18 cellular contexts compared by ENCODE assay signal in genomic region chr4:3043272-3044020, GRCh38. TPM values are rescaled to one million over a fixed set of nuclear protein-coding genes. Genes with fewer than 3 reads are reported as not detected.
DNase-seq lines count a peak whose midpoint lies in the region; ATAC-seq, FAIRE-seq and TF ChIP-seq lines count a peak whose summit lies in the region.
"Had no signal": no experiment of that assay in that cellular context is flagged by ENCODE, and none has a peak within 500 bp of the region (broad histone marks: within the 10 kb centered on the region; RNA-seq: fewer than 3 reads in every experiment).

No MANE protein-coding gene starts in this region.

- in situ Hi-C loops in GM12878 (cut with MboI), result no loop called here

- H3K4me3 ChIP-seq in GM12878 (no peak overlapping the region), dorsolateral prefrontal cortex (peak overlapping the region in 1 of 59 donors; percentile 6)
- H3K4me3 ChIP-seq: BLaER1 treated with 17β-estradiol and CSF1 and Interleukin-3, amounts not matched to agents 10 nM and 100 nM; HAP-1 had no signal

- POLR2A ChIA-PET in activated naive CD8-positive, alpha-beta T cell treated with anti-CD3 and anti-CD28 coated beads, Interleukin-2, amount 10 ng/mL, durations not matched to agents 7 days and 5 days (lab: Charles Lee), result interaction anchor here (0.7 kb wide), 1 partner anchor 38 kb away, joined by 3 read pairs; no protein-coding TSS in a partner anchor
- POLR2A ChIA-PET in GM12878 (lab: Charles Lee), result interaction anchor here (0.8 kb wide), 1 partner anchor 35 kb away, joined by 3 read pairs; no protein-coding TSS in a partner anchor

- WGBS in GM12878 (ENCODE audit: insufficient coverage, insufficient replicate concordance, low lambda C conversion rate, missing lambda C conversion rate), result 90% methylated on average over 12 of the region's 12 CpGs

- RAD21 ChIA-PET in GM12878 (lab: Charles Lee; ENCODE audit: unreplicated experiment), result interaction anchor here (1.2 to 2.6 kb wide), 2 partner anchors 40 to 80 kb away, joined by 3 to 8 read pairs; partner anchors contain the start of genes GRK4 and NOP14

- peaks cover 60% of the 10 kb centered on the region for H3K4me1 Mint-ChIP-seq in activated naive CD8-positive, alpha-beta T cell treated with anti-CD3 and anti-CD28 coated beads, Interleukin-2, amount 10 ng/mL, durations not matched to agents 7 days and 5 days
- H3K4me1 Mint-ChIP-seq in activated naive CD8-positive, alpha-beta T cell treated with anti-CD3 and anti-CD28 coated beads, Interleukin-2, amount 50 U/mL, for 24 hours, result peaks cover 58% of the 10 kb centered on the region
- peaks cover 59 to 77% (median 70%) of the 10 kb centered on the region in 3 donors for H3K4me1 Mint-ChIP-seq in naive B cell
- H3K4me1 Mint-ChIP-seq in stimulated activated naive B cell treated with anti-CD40 and anti-IgM and Interleukin-4, amounts not matched to agents 10 μg/mL and 1 μg/mL and 100 μg/mL, for 72 hours, result peaks cover 48 to 82% of the 10 kb centered on the region in 2 donors

- SMC1A ChIA-PET in GM12878 (lab: Charles Lee; ENCODE audit: uncharacterized antibody, unreplicated experiment), result interaction anchor here (0.6 to 1.9 kb wide), 4 partner anchors 33 to 79 kb away, joined by 3 to 4 read pairs (median 3); no protein-coding TSS in a partner anchor

- TF ChIP-seq RAD21 in GM12878 (IDR thresholded peaks at IDR 0.05; ENCODE audit: insufficient read depth, low read depth, low read length), result no peak

- no peaks in the 10 kb centered on the region for H4K20me1 ChIP-seq in GM12878 (ENCODE audit: control insufficient read depth, insufficient read depth)
- H4K20me1 ChIP-seq: BLaER1 treated with 17β-estradiol and CSF1 and Interleukin-3, amounts not matched to agents 10 nM and 100 nM had no signal

- no peaks in the 10 kb centered on the region for H3K27me3 Mint-ChIP-seq in activated naive CD8-positive, alpha-beta T cell treated with anti-CD3 and anti-CD28 coated beads, Interleukin-2, amount 10 ng/mL, durations not matched to agents 7 days and 5 days
- H3K27me3 Mint-ChIP-seq in activated naive CD8-positive, alpha-beta T cell treated with anti-CD3 and anti-CD28 coated beads, Interleukin-2, amount 50 U/mL, for 24 hours, result peaks cover 3% of the 10 kb centered on the region
- no peaks in the 10 kb centered on the region for H3K27me3 Mint-ChIP-seq in naive B cell
- H3K27me3 Mint-ChIP-seq in stimulated activated naive B cell treated with anti-CD40 and anti-IgM and Interleukin-4, amounts not matched to agents 10 μg/mL and 1 μg/mL and 100 μg/mL, for 72 hours, result no peaks in the 10 kb centered on the region

- H2AFZ ChIP-seq in GM12878 (ENCODE audit: control insufficient read depth, low read depth, low read length), result no peak overlapping the region

- CTCF ChIA-PET in GM12878 (lab: Yijun Ruan, JAX), result interaction anchor here (0.6 to 0.9 kb wide), 3 partner anchors 65 to 512 kb away, joined by 3 to 5 read pairs (median 3); no protein-coding TSS in a partner anchor

- DNase-seq in activated naive CD8-positive, alpha-beta T cell treated with anti-CD3 and anti-CD28 coated beads, Interleukin-2, amount 10 ng/mL, durations not matched to agents 7 days and 5 days, result no peak
- no peak for DNase-seq in activated naive CD8-positive, alpha-beta T cell treated with anti-CD3 and anti-CD28 coated beads, Interleukin-2, amount 50 U/mL, for 24 hours
- DNase-seq in GM12878 (ENCODE audit: low read depth, low spot score) (no peak), naive B cell (no peak), COLO829 (ENCODE audit: low spot score) (no peak), dorsolateral prefrontal cortex (no peak), cerebellar nuclear complex (lab: John Stamatoyannopoulos, UW) (no peak)
- DNase-seq in stimulated activated naive B cell treated with anti-CD40 and anti-IgM and Interleukin-4, amounts not matched to agents 10 μg/mL and 1 μg/mL and 100 μg/mL, for 72 hours, result no peak
- DNase-seq: EL, NCI-H1417 treated with DMSO at 0.1 percent for 48 hours, NCI-H1930, NCI-H526 treated with DMSO at 0.1 percent for 48 hours, SHP77 treated with DMSO at 0.1 percent for 48 hours had no signal

- peaks cover 65% of the 10 kb centered on the region for H3K4me1 ChIP-seq in GM12878 (ENCODE audit: control insufficient read depth, insufficient read depth, low read length)
- H3K4me1 ChIP-seq: HAP-1 had no signal

- TF ChIP-seq EP300 in GM12878 (IDR thresholded peaks at IDR 0.05; ENCODE audit: borderline replicate concordance in 1 of 2, control insufficient read depth in 1 of 2, low read depth in 2 of 2, low read length in 2 of 2), result no peak

- H3K36me3 ChIP-seq in GM12878 (ENCODE audit: control insufficient read depth in 2 of 2, insufficient read depth in 2 of 2, low read length in 1 of 2), result no peaks in the 10 kb centered on the region; a peak in 1 of 4 replicates
- H3K36me3 ChIP-seq: BLaER1 treated with 17β-estradiol and CSF1 and Interleukin-3, amounts not matched to agents 10 nM and 100 nM; HAP-1 had no signal

- no TSS peak for BruUV-seq in GM12878 (replicated peaks; lab: Mats Ljungman, UMichigan)

- intact Hi-C loops in GM12878 (cut with micrococcal nuclease; ENCODE audit: unreplicated experiment) (loop anchor here (10.0 kb wide), 1 partner anchor 279 kb away; no protein-coding TSS in a partner anchor), dorsolateral prefrontal cortex (cut with DNase I) (no loop called here)

- peak overlapping the region; percentile 34 for H3K27ac Mint-ChIP-seq in activated naive CD8-positive, alpha-beta T cell treated with anti-CD3 and anti-CD28 coated beads, Interleukin-2, amount 10 ng/mL, durations not matched to agents 7 days and 5 days
- no peak overlapping the region for H3K27ac Mint-ChIP-seq in activated naive CD8-positive, alpha-beta T cell treated with anti-CD3 and anti-CD28 coated beads, Interleukin-2, amount 50 U/mL, for 24 hours
- peak overlapping the region; percentile 36 to 100 (median 88) for H3K27ac Mint-ChIP-seq in naive B cell
- H3K27ac Mint-ChIP-seq in stimulated activated naive B cell treated with anti-CD40 and anti-IgM and Interleukin-4, amounts not matched to agents 10 μg/mL and 1 μg/mL and 100 μg/mL, for 72 hours, result peak overlapping the region; percentile 99

- peaks cover 8% of the 10 kb centered on the region for H3K9me3 ChIP-seq in GM12878 (replicated peaks; ENCODE audit: control insufficient read depth, insufficient read depth, low read length)
- H3K9me3 ChIP-seq: HAP-1 had no signal

- FAIRE-seq in GM12878 (lab: Jason Lieb, UNC), result no peak
- FAIRE-seq: A204.1, HTR-8/SVneo had no signal

- no peak for TF ChIP-seq CTCF in GM12878 (IDR thresholded peaks at IDR 0.05 in 2 of 3, conservative IDR thresholded peaks at IDR 0.05 in 1 of 3; ENCODE audit: control insufficient read depth in 2 of 3, extremely low read depth in 1 of 3, insufficient read depth in 1 of 3, low read depth in 3 of 3, low read length in 3 of 3)
- TF ChIP-seq CTCF in dorsolateral prefrontal cortex (IDR thresholded peaks at IDR 0.05 in 54 of 56, conservative IDR thresholded peaks at IDR 0.05 in 2 of 56; ENCODE audit: low read depth in 1 of 56, partially characterized antibody in 56 of 56), result no peak

- H3K9me3 Mint-ChIP-seq in activated naive CD8-positive, alpha-beta T cell treated with anti-CD3 and anti-CD28 coated beads, Interleukin-2, amount 10 ng/mL, durations not matched to agents 7 days and 5 days, result no peaks in the 10 kb centered on the region
- H3K9me3 Mint-ChIP-seq in activated naive CD8-positive, alpha-beta T cell treated with anti-CD3 and anti-CD28 coated beads, Interleukin-2, amount 50 U/mL, for 24 hours, result peaks cover 7% of the 10 kb centered on the region
- peaks cover 0 to 8% (median 0%) of the 10 kb centered on the region in 7 donors for H3K9me3 Mint-ChIP-seq in naive B cell
- H3K9me3 Mint-ChIP-seq in stimulated activated naive B cell treated with anti-CD40 and anti-IgM and Interleukin-4, amounts not matched to agents 10 μg/mL and 1 μg/mL and 100 μg/mL, for 72 hours, result peaks cover 0 to 6% of the 10 kb centered on the region in 2 donors

- 0 out of 2 replicates have a peak overlapping the region, but pooled peaks have one; percentile 12 for H3K4me2 ChIP-seq in GM12878 (ENCODE audit: control insufficient read depth, insufficient read depth)

- no peak overlapping the region for H3K9ac ChIP-seq in GM12878 (ENCODE audit: control insufficient read depth, insufficient read depth, low read length)
- H3K9ac ChIP-seq: BLaER1 treated with 17β-estradiol and CSF1 and Interleukin-3, amounts not matched to agents 10 nM and 100 nM had no signal

- H3K27me3 ChIP-seq in GM12878 (replicated peaks in 1 of 2; ENCODE audit: control insufficient read depth in 2 of 2, insufficient read depth in 2 of 2, low read length in 1 of 2), result no peaks in the 10 kb centered on the region
- H3K27me3 ChIP-seq in dorsolateral prefrontal cortex, result no peaks in the 10 kb centered on the region
- H3K27me3 ChIP-seq: BLaER1 treated with 17β-estradiol and CSF1 and Interleukin-3, amounts not matched to agents 10 nM and 100 nM had no signal

- H3K27ac ChIP-seq in GM12878 (ENCODE audit: control insufficient read depth, insufficient read depth), result no peak overlapping the region
- H3K27ac ChIP-seq in dorsolateral prefrontal cortex, result peak overlapping the region in 1 of 59 donors; percentile 42
- H3K27ac ChIP-seq: BLaER1 treated with 17β-estradiol and CSF1 and Interleukin-3, amounts not matched to agents 10 nM and 100 nM; HL-60 had no signal

- H3K4me3 Mint-ChIP-seq in activated naive CD8-positive, alpha-beta T cell treated with anti-CD3 and anti-CD28 coated beads, Interleukin-2, amount 10 ng/mL, durations not matched to agents 7 days and 5 days, result no peak overlapping the region
- no peak overlapping the region for H3K4me3 Mint-ChIP-seq in activated naive CD8-positive, alpha-beta T cell treated with anti-CD3 and anti-CD28 coated beads, Interleukin-2, amount 50 U/mL, for 24 hours
- H3K4me3 Mint-ChIP-seq in naive B cell, result peak overlapping the region; percentile 41 to 99 (median 78)
- peak overlapping the region; percentile 67 to 95 for H3K4me3 Mint-ChIP-seq in stimulated activated naive B cell treated with anti-CD40 and anti-IgM and Interleukin-4, amounts not matched to agents 10 μg/mL and 1 μg/mL and 100 μg/mL, for 72 hours

- H3K79me2 ChIP-seq in GM12878 (ENCODE audit: control insufficient read depth, insufficient read depth, low read length), result peaks cover 12% of the 10 kb centered on the region

- TF ChIP-seq POLR2A in GM12878 (IDR thresholded peaks at IDR 0.05; ENCODE audit: low read depth, low read length), result no peak

- no peak for ATAC-seq in activated naive CD8-positive, alpha-beta T cell treated with anti-CD3 and anti-CD28 coated beads, Interleukin-2, amount 10 ng/mL, durations not matched to agents 7 days and 5 days (ENCODE audit: low read depth)
- ATAC-seq in activated naive CD8-positive, alpha-beta T cell treated with anti-CD3 and anti-CD28 coated beads, Interleukin-2, amount 50 U/mL, for 24 hours, result no peak
- ATAC-seq in GM12878 (no peak), naive B cell (ENCODE audit: low read depth in 2 of 2) (no peak)
- ATAC-seq in stimulated activated naive B cell treated with anti-CD40 and anti-IgM and Interleukin-4, amounts not matched to agents 10 μg/mL and 1 μg/mL and 100 μg/mL, for 72 hours (replicated peaks), result no peak

- H3K36me3 Mint-ChIP-seq in activated naive CD8-positive, alpha-beta T cell treated with anti-CD3 and anti-CD28 coated beads, Interleukin-2, amount 10 ng/mL, durations not matched to agents 7 days and 5 days, result peaks cover 11% of the 10 kb centered on the region
- peaks cover 6% of the 10 kb centered on the region for H3K36me3 Mint-ChIP-seq in activated naive CD8-positive, alpha-beta T cell treated with anti-CD3 and anti-CD28 coated beads, Interleukin-2, amount 50 U/mL, for 24 hours (ENCODE audit: low read depth)
- H3K36me3 Mint-ChIP-seq in naive B cell, result peaks cover 0 to 7% of the 10 kb centered on the region in 2 donors
- H3K36me3 Mint-ChIP-seq in stimulated activated naive B cell treated with anti-CD40 and anti-IgM and Interleukin-4, amounts not matched to agents 10 μg/mL and 1 μg/mL and 100 μg/mL, for 72 hours, result peaks cover 16 to 37% of the 10 kb centered on the region in 2 donors

RNA-seq across cellular contexts. Expression of gene HTT-AS, which starts 30.9 kb away (rescaled TPM):
- total RNA-seq in activated naive CD8-positive, alpha-beta T cell treated with anti-CD3 and anti-CD28 coated beads, Interleukin-2, amount 10 ng/mL, durations not matched to agents 7 days and 5 days, result not detected
- total RNA-seq in GM12878 (2013; cell fraction: nucleolus; rRNA removed), result not detected in 2 replicates
- total RNA-seq in GM12878 (2014; rRNA removed) (not detected in 2 replicates), GM12878 (2014; rRNA removed; fragmentation: Illumina TruSeq; extraction: Trizol) (not detected in 2 replicates), GM12878 (2021) (not detected in 2 replicates), dorsolateral prefrontal cortex (1 to 10 TPM in 10 of 120 experiments, under 1 TPM in 1, not detected in 109; 0.79 to 3.0 (median 1.3) TPM)
- polyA plus RNA-seq in GM12878 (2011; ENCODE audit: low read depth), result not detected
- polyA plus RNA-seq in GM12878 (2011; rRNA removed) (not detected in 2 replicates), GM12878 (2014; fragmentation: Illumina TruSeq; extraction: Trizol) (not detected in 2 replicates), GM12878 (2014; fragmentation: Nextera tagmentation; extraction: Ambion mirVana) (not detected), GM12878 (2014; rRNA removed) (not detected in 2 replicates), GM12878 (2016; fragmentation: Nextera tagmentation; extraction: Ambion mirVana) (not detected), naive B cell (ENCODE audit: low read depth in 6 of 6) (not detected)
- not detected in 2 replicates for polyA plus RNA-seq in GM12878 (2011; cell fraction: cytosol; rRNA removed)
- not detected in 2 replicates for polyA plus RNA-seq in GM12878 (2011; cell fraction: nucleus; rRNA removed)
- polyA plus RNA-seq in GM12878 (2012), result not detected in 2 replicates
- not detected in 2 replicates for polyA minus RNA-seq in GM12878 (2011; rRNA and poly(A)+ RNA removed)
- polyA minus RNA-seq in GM12878 (2011; cell fraction: cytosol; rRNA and poly(A)+ RNA removed), result not detected in 2 replicates
- polyA minus RNA-seq in GM12878 (2011; cell fraction: nucleus; rRNA and poly(A)+ RNA removed), result not detected in 2 replicates

RNA-seq across cellular contexts. Expression of gene HTT, which starts 31.0 kb away (rescaled TPM):
- 10 to 100 TPM; 64.8 to 65.8 TPM for total RNA-seq in activated naive CD8-positive, alpha-beta T cell treated with anti-CD3 and anti-CD28 coated beads, Interleukin-2, amount 10 ng/mL, durations not matched to agents 7 days and 5 days
- total RNA-seq in GM12878 (2013; cell fraction: nucleolus; rRNA removed), result 480 and 510 TPM in 2 replicates
- total RNA-seq in GM12878 (2014; rRNA removed) (46.5 and 47.3 TPM in 2 replicates), GM12878 (2014; rRNA removed; fragmentation: Illumina TruSeq; extraction: Trizol) (61.4 and 62.0 TPM in 2 replicates), GM12878 (2021) (108 and 112 TPM in 2 replicates), dorsolateral prefrontal cortex (100 to 1,000 TPM in 114 of 120 experiments, 10 to 100 TPM in 6; 81.8 to 165 (median 124) TPM)
- polyA plus RNA-seq in GM12878 (2011; ENCODE audit: low read depth), result 28.8 TPM
- polyA plus RNA-seq in GM12878 (2011; rRNA removed) (37.7 and 37.9 TPM in 2 replicates), GM12878 (2014; fragmentation: Illumina TruSeq; extraction: Trizol) (113 and 203 TPM in 2 replicates), GM12878 (2014; fragmentation: Nextera tagmentation; extraction: Ambion mirVana) (1 to 10 TPM; 3.3 to 3.6 TPM), GM12878 (2014; rRNA removed) (51.0 and 55.2 TPM in 2 replicates), GM12878 (2016; fragmentation: Nextera tagmentation; extraction: Ambion mirVana) (10 to 100 TPM; 19.4 to 39.2 TPM), naive B cell (ENCODE audit: low read depth in 6 of 6) (10 to 100 TPM in 4 of 6 donors, 1 to 10 TPM in 2; 8.7 to 15.4 (median 11.0) TPM)
- polyA plus RNA-seq in GM12878 (2011; cell fraction: cytosol; rRNA removed), result 45.3 and 49.6 TPM in 2 replicates
- 117 and 129 TPM in 2 replicates for polyA plus RNA-seq in GM12878 (2011; cell fraction: nucleus; rRNA removed)
- polyA plus RNA-seq in GM12878 (2012), result 60.4 and 62.6 TPM in 2 replicates
- 206 and 215 TPM in 2 replicates for polyA minus RNA-seq in GM12878 (2011; rRNA and poly(A)+ RNA removed)
- polyA minus RNA-seq in GM12878 (2011; cell fraction: cytosol; rRNA and poly(A)+ RNA removed), result 62.9 and 84.7 TPM in 2 replicates
- 129 and 214 TPM in 2 replicates for polyA minus RNA-seq in GM12878 (2011; cell fraction: nucleus; rRNA and poly(A)+ RNA removed)

Comparison
In these comparisons a context has a peak if more than half of its experiments do, and no peak if none do; other contexts are left out.
1. H3K4me3 Mint-ChIP-seq: peak in naive B cell (8 of 8) and stimulated activated naive B cell treated with anti-CD40 and anti-IgM and Interleukin-4, amounts not matched to agents 10 μg/mL and 1 μg/mL and 100 μg/mL, for 72 hours (2 of 2); none in activated naive CD8-positive, alpha-beta T cell treated with anti-CD3 and anti-CD28 coated beads, Interleukin-2, amount 10 ng/mL, durations not matched to agents 7 days and 5 days (single experiment) and activated naive CD8-positive, alpha-beta T cell treated with anti-CD3 and anti-CD28 coated beads, Interleukin-2, amount 50 U/mL, for 24 hours (single experiment).